8 cellular contexts compared by ENCODE assay signal in genomic region chr14:24271134-24271833, GRCh38. TPM values are rescaled to one million over a fixed set of nuclear protein-coding genes. Genes with fewer than 3 reads are reported as not detected.
DNase-seq lines count a peak whose midpoint lies in the region; ATAC-seq and TF ChIP-seq lines count a peak whose summit lies in the region.

RABGGTA (minus strand) TSS chr14:24271597; CDS start chr14:24271115, 482 bp downstream.

- TF ChIP-seq CTCF in C4-2B (conservative IDR thresholded peaks at IDR 0.05) (peak; percentile 86), dorsolateral prefrontal cortex (IDR thresholded peaks at IDR 0.05 in 54 of 56, conservative IDR thresholded peaks at IDR 0.05 in 2 of 56; ENCODE audit: low read depth in 1 of 56, partially characterized antibody in 56 of 56) (peak; percentile 66 to 94 (median 86)), lower leg skin (IDR thresholded peaks at IDR 0.05) (peak in 1 of 3 donors; percentile 58)

- intact Hi-C loops in dorsolateral prefrontal cortex (cut with DNase I) (loop anchor here (2.0 to 5.0 kb wide), 3 partner anchors 28 to 34 kb away; partner anchors contain the start of genes DHRS1 (in 1 of the 2), NOP9 (in 1 of the 2) and TINF2 (in 1 of the 2)), lower leg skin (cut with DNase I; ENCODE audit: low total_unique reads) (no loop called here)

- WGBS in lower leg skin, 2 donors = 0 to 1% methylated on average over 23 to 33 of the region's 61 CpGs

- H3K27me3 ChIP-seq in dorsolateral prefrontal cortex = no peaks in the 10 kb centered on the region

- peak within 1 kb of the TSS; percentile 65 to 100 (median 94) for H3K4me3 ChIP-seq in dorsolateral prefrontal cortex
- peak within 1 kb of the TSS; percentile 87 for H3K4me3 ChIP-seq in lower leg skin (ENCODE audit: low read depth, poor library complexity, severe bottlenecking)

- ATAC-seq in GM19351 (IDR thresholded peaks at IDR 0.05; ENCODE audit: unreplicated experiment) (peak; percentile 78), HG03521 (IDR thresholded peaks at IDR 0.05; ENCODE audit: unreplicated experiment) (peak; percentile 87)

- TF ChIP-seq POLR2A in lower leg skin (IDR thresholded peaks at IDR 0.05) = no peak

- H3K27ac ChIP-seq in C4-2B (peak within 1 kb of the TSS; percentile 98), dorsolateral prefrontal cortex (peak within 1 kb of the TSS; percentile 75 to 100 (median 98))

- DNase-seq in NCI-H69 (lab: John Stamatoyannopoulos, UW) (peak; percentile 98), dorsolateral prefrontal cortex (peak; percentile 65 to 90 (median 80)), lower leg skin (ENCODE audit: low spot score in 2 of 2) (peak; percentile 67 to 96)
- DNase-seq in activated CD4-positive, alpha-beta T cell treated with anti-CD3 and anti-CD28 coated beads, Interleukin-2, amount 50 U/mL, for 4 hours = peak; percentile 85 to 90
- peak; percentile 79 to 82 for DNase-seq in stimulated activated CD4-positive, alpha-beta T cell treated with anti-CD3 and anti-CD28 coated beads, Interleukin-4, amount 100 ng/mL, for 48 hours (ENCODE audit: low read depth in 2 of 2)

RNA-seq across cellular contexts. Expression of gene RABGGTA, which starts in this region (rescaled TPM):
- 10 to 100 TPM; 22.9 to 63.2 (median 35.7) TPM for total RNA-seq in dorsolateral prefrontal cortex
- 10 to 100 TPM; 35.5 to 69.4 (median 44.7) TPM for total RNA-seq in lower leg skin

Comparison
In these comparisons a context has a peak if more than half of its experiments do, and no peak if none do; other contexts are left out.
1. Peak in every context shown above with its lines: DNase-seq, ATAC-seq, H3K4me3 ChIP-seq and H3K27ac ChIP-seq.